Comparison of ENCODE assay signal across 34 cellular contexts in genomic region chr2:151102196-151102692, GRCh38.
"Had no signal": no experiment of that assay in that cellular context is flagged by ENCODE, and none has a peak within 500 bp of the region (broad histone marks: within the 10 kb centered on the region; RNA-seq: fewer than 3 reads in every experiment).

No MANE protein-coding gene starts in this region.

- ATAC-seq: activated CD4-positive, CD25-positive, alpha-beta regulatory T cell treated with anti-CD3 and anti-CD28 coated beads, Interleukin-2, amount 50 U/mL, for 24 hours; esophagus mucosa; naive thymus-derived CD4-positive, alpha-beta T cell; psoas muscle; stimulated activated memory B cell treated with anti-CD40 and anti-IgM and Interleukin-4, amounts not matched to agents 10 μg/mL and 1 μg/mL and 100 μg/mL, for 72 hours; T-helper 17 cell had no signal

- H3K27ac Mint-ChIP-seq: activated CD4-positive, alpha-beta memory T cell treated with anti-CD3 and anti-CD28 coated beads, Interleukin-2, amount 10 ng/mL, durations not matched to agents 7 days and 5 days; activated CD4-positive, alpha-beta T cell treated with anti-CD3 and anti-CD28 coated beads, Interleukin-2, amount 10 ng/mL, durations not matched to agents 7 days and 5 days; activated naive CD4-positive, alpha-beta T cell treated with anti-CD3 and anti-CD28 coated beads, Interleukin-2, amount 10 ng/mL, durations not matched to agents 7 days and 5 days; activated naive CD8-positive, alpha-beta T cell treated with anti-CD3 and anti-CD28 coated beads, Interleukin-2, amount 10 ng/mL, durations not matched to agents 7 days and 5 days; activated T-cell treated with anti-CD3 and anti-CD28 coated beads, Interleukin-2, amount 50 U/mL, for 24 hours; immature natural killer cell; naive thymus-derived CD4-positive, alpha-beta T cell; stimulated activated memory B cell treated with anti-CD40 and anti-IgM and Interleukin-4, amounts not matched to agents 10 μg/mL and 1 μg/mL and 100 μg/mL, for 72 hours; T-helper 17 cell had no signal

- DNase-seq: activated CD4-positive, alpha-beta memory T cell treated with anti-CD3 and anti-CD28 coated beads, Interleukin-2, amount 10 ng/mL, durations not matched to agents 7 days and 5 days; activated CD4-positive, alpha-beta T cell treated with anti-CD3 and anti-CD28 coated beads, Interleukin-2, amount 10 ng/mL, durations not matched to agents 7 days and 5 days; activated CD8-positive, alpha-beta memory T cell treated with anti-CD3 and anti-CD28 coated beads, Interleukin-2, amount 50 U/mL, for 48 hours; activated gamma-delta T cell; activated naive CD4-positive, alpha-beta T cell treated with anti-CD3 and anti-CD28 coated beads, Interleukin-2, amount 10 ng/mL, durations not matched to agents 7 days and 5 days; activated naive CD8-positive, alpha-beta T cell treated with anti-CD3 and anti-CD28 coated beads, Interleukin-2, amount 10 ng/mL, durations not matched to agents 7 days and 5 days; activated T-cell treated with anti-CD3 and anti-CD28 coated beads, Interleukin-2, amount 50 U/mL, for 24 hours; brain microvascular endothelial cell; foreskin melanocyte; hippocampal formation; immature natural killer cell; kidney; midbrain; naive thymus-derived CD4-positive, alpha-beta T cell; nucleus accumbens; psoas muscle; stimulated activated CD4-positive, alpha-beta T cell treated with anti-CD3 and anti-CD28 coated beads, Interleukin-1b, Interleukin-23, amount 100 ng/mL, for 48 hours; stimulated activated CD4-positive, alpha-beta T cell treated with anti-CD3 and anti-CD28 coated beads, Interleukin-4, amount 100 ng/mL, for 4 hours; stimulated activated CD8-positive, alpha-beta memory T cell treated with anti-CD3 and anti-CD28 coated beads, Interleukin-4, amount 100 ng/mL, for 48 hours; stomach; T-helper 17 cell; T1000; thyroid gland; upper lobe of left lung; WERI-Rb-1 had no signal

- H3K4me2 ChIP-seq: smooth muscle cell had no signal

- H3K27ac ChIP-seq: ascending aorta, brain microvascular endothelial cell, parathyroid adenoma, psoas muscle, right atrium auricular region, stomach, thyroid gland, upper lobe of left lung, vagina, WERI-Rb-1 had no signal

- H3K79me2 ChIP-seq: parathyroid adenoma had no signal

- H3K9me3 Mint-ChIP-seq: activated CD4-positive, alpha-beta memory T cell treated with anti-CD3 and anti-CD28 coated beads, Interleukin-2, amount 10 ng/mL, durations not matched to agents 7 days and 5 days; activated CD4-positive, alpha-beta T cell treated with anti-CD3 and anti-CD28 coated beads, Interleukin-2, amount 10 ng/mL, durations not matched to agents 7 days and 5 days; activated naive CD4-positive, alpha-beta T cell treated with anti-CD3 and anti-CD28 coated beads, Interleukin-2, amount 10 ng/mL, durations not matched to agents 7 days and 5 days; activated naive CD8-positive, alpha-beta T cell treated with anti-CD3 and anti-CD28 coated beads, Interleukin-2, amount 10 ng/mL, durations not matched to agents 7 days and 5 days; stimulated activated memory B cell treated with anti-CD40 and anti-IgM and Interleukin-4, amounts not matched to agents 10 μg/mL and 1 μg/mL and 100 μg/mL, for 72 hours had no signal

- H3K4me3 Mint-ChIP-seq: activated CD4-positive, alpha-beta memory T cell treated with anti-CD3 and anti-CD28 coated beads, Interleukin-2, amount 10 ng/mL, durations not matched to agents 7 days and 5 days; activated CD4-positive, alpha-beta T cell treated with anti-CD3 and anti-CD28 coated beads, Interleukin-2, amount 10 ng/mL, durations not matched to agents 7 days and 5 days; activated naive CD4-positive, alpha-beta T cell treated with anti-CD3 and anti-CD28 coated beads, Interleukin-2, amount 10 ng/mL, durations not matched to agents 7 days and 5 days; activated naive CD8-positive, alpha-beta T cell treated with anti-CD3 and anti-CD28 coated beads, Interleukin-2, amount 10 ng/mL, durations not matched to agents 7 days and 5 days; activated T-cell treated with anti-CD3 and anti-CD28 coated beads, Interleukin-2, amount 50 U/mL, for 24 hours; immature natural killer cell; naive thymus-derived CD4-positive, alpha-beta T cell; neural crest cell; stimulated activated memory B cell treated with anti-CD40 and anti-IgM and Interleukin-4, amounts not matched to agents 10 μg/mL and 1 μg/mL and 100 μg/mL, for 72 hours; T-helper 17 cell had no signal

- H3K9me3 ChIP-seq: ascending aorta, psoas muscle, right atrium auricular region, thyroid gland, upper lobe of left lung, vagina had no signal

- H3K4me1 Mint-ChIP-seq: activated CD4-positive, alpha-beta memory T cell treated with anti-CD3 and anti-CD28 coated beads, Interleukin-2, amount 10 ng/mL, durations not matched to agents 7 days and 5 days; activated CD4-positive, alpha-beta T cell treated with anti-CD3 and anti-CD28 coated beads, Interleukin-2, amount 10 ng/mL, durations not matched to agents 7 days and 5 days; activated naive CD4-positive, alpha-beta T cell treated with anti-CD3 and anti-CD28 coated beads, Interleukin-2, amount 10 ng/mL, durations not matched to agents 7 days and 5 days; activated naive CD8-positive, alpha-beta T cell treated with anti-CD3 and anti-CD28 coated beads, Interleukin-2, amount 10 ng/mL, durations not matched to agents 7 days and 5 days; immature natural killer cell; naive thymus-derived CD4-positive, alpha-beta T cell; neural crest cell; stimulated activated memory B cell treated with anti-CD40 and anti-IgM and Interleukin-4, amounts not matched to agents 10 μg/mL and 1 μg/mL and 100 μg/mL, for 72 hours; T-helper 17 cell had no signal

- H3K36me3 Mint-ChIP-seq: activated naive CD4-positive, alpha-beta T cell treated with anti-CD3 and anti-CD28 coated beads, Interleukin-2, amount 10 ng/mL, durations not matched to agents 7 days and 5 days; activated naive CD8-positive, alpha-beta T cell treated with anti-CD3 and anti-CD28 coated beads, Interleukin-2, amount 10 ng/mL, durations not matched to agents 7 days and 5 days; immature natural killer cell; naive thymus-derived CD4-positive, alpha-beta T cell; stimulated activated memory B cell treated with anti-CD40 and anti-IgM and Interleukin-4, amounts not matched to agents 10 μg/mL and 1 μg/mL and 100 μg/mL, for 72 hours had no signal

- H3K36me3 ChIP-seq: ascending aorta, brain microvascular endothelial cell, right atrium auricular region, stomach, thyroid gland, upper lobe of left lung, vagina, WERI-Rb-1 had no signal

- H2AFZ ChIP-seq: parathyroid adenoma had no signal

- H3K27me3 Mint-ChIP-seq: activated CD4-positive, alpha-beta T cell treated with anti-CD3 and anti-CD28 coated beads, Interleukin-2, amount 10 ng/mL, durations not matched to agents 7 days and 5 days; activated naive CD4-positive, alpha-beta T cell treated with anti-CD3 and anti-CD28 coated beads, Interleukin-2, amount 10 ng/mL, durations not matched to agents 7 days and 5 days had no signal

- H3K4me3 ChIP-seq: ascending aorta, psoas muscle, right atrium auricular region, smooth muscle cell, stomach, thyroid gland, upper lobe of left lung, vagina had no signal

- H3K27me3 ChIP-seq: ascending aorta, brain microvascular endothelial cell, right atrium auricular region, stomach, thyroid gland, upper lobe of left lung, vagina had no signal

- H3K4me1 ChIP-seq: ascending aorta, parathyroid adenoma, psoas muscle, right atrium auricular region, stomach, thyroid gland, upper lobe of left lung, vagina had no signal
